ENCODE assay signal across 11 cellular contexts in genomic region chr12:76880156-76881023, GRCh38. TPM values are rescaled to one million over a fixed set of nuclear protein-coding genes. Genes with fewer than 3 reads are reported as not detected.
DNase-seq lines count a peak whose midpoint lies in the region; ATAC-seq and TF ChIP-seq lines count a peak whose summit lies in the region.
"Had no signal": no experiment of that assay in that cellular context is flagged by ENCODE, and none has a peak within 500 bp of the region (broad histone marks: within the 10 kb centered on the region; RNA-seq: fewer than 3 reads in every experiment).

No MANE protein-coding gene starts in this region.

- H3K27me3 ChIP-seq in Caco-2 (replicated peaks; ENCODE audit: control insufficient read depth, insufficient read depth, low read length), result no peaks in the 10 kb centered on the region
- H3K27me3 ChIP-seq in gastrocnemius medialis, result no peaks in the 10 kb centered on the region

- TF ChIP-seq CTCF in Caco-2 (IDR thresholded peaks at IDR 0.05; ENCODE audit: insufficient read depth in 1 of 2, low read depth in 1 of 2, low read length in 1 of 2, severe bottlenecking in 1 of 2, unreplicated experiment in 1 of 2), result no peak
- TF ChIP-seq CTCF in gastrocnemius medialis (IDR thresholded peaks at IDR 0.05 in 4 of 5, conservative IDR thresholded peaks at IDR 0.05 in 1 of 5), result no peak

- H3K4me3 Mint-ChIP-seq in Caco-2 (ENCODE audit: unreplicated experiment) (peak overlapping the region; percentile 85), T-cell (peak overlapping the region in 2 of 3 donors; percentile 13 to 96)

- BruUV-seq in Caco-2 (replicated peaks; lab: Mats Ljungman, UMichigan), result no TSS peak

- POLR2A ChIA-PET in Caco-2 (lab: Charles Lee) (no interaction called here), T-cell (lab: Charles Lee) (no interaction called here)

- intact Hi-C loops in Caco-2 (cut with micrococcal nuclease; ENCODE audit: unreplicated experiment) (no loop called here), gastrocnemius medialis (cut with DNase I; ENCODE audit: low total_unique reads) (no loop called here), posterior cingulate gyrus (cut with DNase I) (no loop called here)

- H3K4me3 ChIP-seq in Caco-2 (ENCODE audit: low read depth, low read length), result no peak overlapping the region
- H3K4me3 ChIP-seq in gastrocnemius medialis, result no peak overlapping the region

- in situ Hi-C loops in gastrocnemius medialis (cut with MboI; ENCODE audit: low sequenced_read_pairs in 4 of 4), result no loop called here

- ATAC-seq in T-cell (replicated peaks in 1 of 4) (no peak), gastrocnemius medialis (no peak)

- H3K9me3 Mint-ChIP-seq in Caco-2 (ENCODE audit: unreplicated experiment) (no peaks in the 10 kb centered on the region), T-cell (no peaks in the 10 kb centered on the region)

- H3K4me1 Mint-ChIP-seq in Caco-2 (ENCODE audit: low read depth, unreplicated experiment) (no peaks in the 10 kb centered on the region), T-cell (peaks cover 17 to 18% (median 18%) of the 10 kb centered on the region in 3 donors)

- H3K27ac Mint-ChIP-seq in Caco-2 (ENCODE audit: unreplicated experiment), result no peak overlapping the region
- H3K27ac Mint-ChIP-seq in T-cell, result no peak overlapping the region

- H3K36me3 Mint-ChIP-seq in Caco-2 (ENCODE audit: insufficient read depth, unreplicated experiment), result peaks cover 17% of the 10 kb centered on the region
- H3K36me3 Mint-ChIP-seq in T-cell, result no peaks in the 10 kb centered on the region

- no peaks in the 10 kb centered on the region for H3K27me3 Mint-ChIP-seq in Caco-2 (ENCODE audit: insufficient read depth, unreplicated experiment)
- H3K27me3 Mint-ChIP-seq in T-cell, result peaks cover 30 to 45% of the 10 kb centered on the region in 2 donors

- H3K4me1 ChIP-seq in Caco-2 (peaks cover 4% of the 10 kb centered on the region), gastrocnemius medialis (peaks cover 10 to 13% of the 10 kb centered on the region in 2 donors)

- no peak for TF ChIP-seq POLR2A in gastrocnemius medialis (IDR thresholded peaks at IDR 0.05)

- CTCF ChIA-PET in Caco-2 (lab: Charles Lee), result interaction anchor here (1.1 kb wide), 1 partner anchor 130 kb away, joined by 3 read pairs; no protein-coding TSS in a partner anchor
- CTCF ChIA-PET in T-cell (lab: Charles Lee), result no interaction called here

- peak overlapping the region; percentile 76 to 82 (median 79) for H3K27ac ChIP-seq in gastrocnemius medialis

- no peaks in the 10 kb centered on the region for H3K9me3 ChIP-seq in Caco-2
- no peaks in the 10 kb centered on the region for H3K9me3 ChIP-seq in gastrocnemius medialis

- H3K36me3 ChIP-seq in Caco-2 (ENCODE audit: control insufficient read depth, insufficient read depth, low read length) (no peaks in the 10 kb centered on the region), gastrocnemius medialis (no peaks in the 10 kb centered on the region)

- DNase-seq in Caco-2 (no peak), T-cell (no peak), fibroblast of peridontal ligament (ENCODE audit: extremely low read depth) (peak; percentile 76), gastrocnemius medialis (no peak), NOMO-1 (lab: John Stamatoyannopoulos, UW; ENCODE audit: unreplicated experiment in 2 of 2) (no peak), posterior cingulate gyrus (no peak), GF-D8 (lab: John Stamatoyannopoulos, UW) (no peak), amniotic stem cell (lab: John Stamatoyannopoulos, UW) (no peak)
- DNase-seq: NCI-H2081 treated with DMSO at 0.1 percent for 48 hours; SIG-M5; stimulated activated naive CD4-positive, alpha-beta T cell had no signal

RNA-seq across cellular contexts. Expression of gene CSRP2, which starts 1.6 kb away (rescaled TPM):
- total RNA-seq in Caco-2 (2022) (22.2 and 27.9 TPM in 2 replicates), T-cell (under 1 TPM in 2 of 5 donors, not detected in 3; 0.19 to 0.50 TPM), gastrocnemius medialis (10 to 100 TPM in 3 of 4 donors, 1 to 10 TPM in 1; 6.9 to 24.2 (median 12.6) TPM)

Comparison
In these comparisons a context has a peak if more than half of its experiments do, and no peak if none do; other contexts are left out.
1. RNA of gene CSRP2, which starts 1.6 kb away (total RNA-seq): 22.2 to 27.9 TPM in Caco-2 and 6.9 to 24.2 TPM in gastrocnemius medialis; 0.19 to 0.50 TPM in T-cell; every median in the first group is over 4 times any median in the second.